ENCODE assay signal across 13 cellular contexts in genomic region chr18:74632088-74632679, GRCh38. TPM values are rescaled to one million over a fixed set of nuclear protein-coding genes. Genes with fewer than 3 reads are reported as not detected.
A peak's percentile ranks its signal among the peaks of the same experiment; 100 is the strongest.
DNase-seq lines count a peak whose midpoint lies in the region; ATAC-seq, FAIRE-seq and TF ChIP-seq lines count a peak whose summit lies in the region.
"Had no signal": no experiment of that assay in that cellular context is flagged by ENCODE, and none has a peak within 500 bp of the region (broad histone marks: within the 10 kb centered on the region; RNA-seq: fewer than 3 reads in every experiment).

No MANE protein-coding gene starts in this region.

- peaks cover 37% of the 10 kb centered on the region for H3K36me3 ChIP-seq in KOPT-K1 (ENCODE audit: insufficient read depth, low read length)
- peaks cover 6% of the 10 kb centered on the region for H3K36me3 ChIP-seq in neutrophil
- no peaks in the 10 kb centered on the region for H3K36me3 ChIP-seq in SJCRH30

- H3K27ac ChIP-seq in KOPT-K1 (ENCODE audit: low read depth, low read length, poor library complexity, severe bottlenecking) (peak overlapping the region; percentile 53), neutrophil (peak overlapping the region; percentile 83), SJCRH30 (no peak overlapping the region)
- H3K27ac ChIP-seq: ascending aorta had no signal

- peaks cover 46% of the 10 kb centered on the region for H3K4me1 Mint-ChIP-seq in activated CD4-positive, alpha-beta T cell treated with anti-CD3 and anti-CD28 coated beads, Interleukin-2, amount 10 ng/mL, durations not matched to agents 7 days and 5 days
- H3K4me1 Mint-ChIP-seq in activated naive CD8-positive, alpha-beta T cell treated with anti-CD3 and anti-CD28 coated beads, Interleukin-2, amount 10 ng/mL, durations not matched to agents 7 days and 5 days = peaks cover 23% of the 10 kb centered on the region

- TF ChIP-seq CTCF in neutrophil (IDR thresholded peaks at IDR 0.05) = no peak

- H3K4me1 ChIP-seq in neutrophil (ENCODE audit: control insufficient read depth in 1 of 2, insufficient read depth in 1 of 2, low read depth in 1 of 2, low read length in 1 of 2) = peaks cover 25 to 40% of the 10 kb centered on the region in 2 experiments
- no peaks in the 10 kb centered on the region for H3K4me1 ChIP-seq in SJCRH30
- H3K4me1 ChIP-seq: ascending aorta had no signal

- H3K27me3 Mint-ChIP-seq in activated CD4-positive, alpha-beta T cell treated with anti-CD3 and anti-CD28 coated beads, Interleukin-2, amount 10 ng/mL, durations not matched to agents 7 days and 5 days = no peaks in the 10 kb centered on the region
- H3K27me3 Mint-ChIP-seq in activated naive CD8-positive, alpha-beta T cell treated with anti-CD3 and anti-CD28 coated beads, Interleukin-2, amount 10 ng/mL, durations not matched to agents 7 days and 5 days = no peaks in the 10 kb centered on the region
- H3K27me3 Mint-ChIP-seq: stimulated activated naive B cell treated with anti-CD40 and anti-IgM and Interleukin-4, amounts not matched to agents 10 μg/mL and 1 μg/mL and 100 μg/mL, for 72 hours had no signal

- no peak for DNase-seq in activated CD4-positive, alpha-beta T cell treated with anti-CD3 and anti-CD28 coated beads, Interleukin-2, amount 10 ng/mL, durations not matched to agents 7 days and 5 days
- no peak for DNase-seq in activated CD4-positive, alpha-beta T cell treated with anti-CD3 and anti-CD28 coated beads for 48 hours
- DNase-seq in activated naive CD8-positive, alpha-beta T cell treated with anti-CD3 and anti-CD28 coated beads, Interleukin-2, amount 10 ng/mL, durations not matched to agents 7 days and 5 days = no peak
- DNase-seq in SJCRH30 = no peak
- DNase-seq in GM12891 (ENCODE audit: insufficient read length, low spot score) = no peak
- DNase-seq: NCI-H146; stimulated activated naive B cell treated with anti-CD40 and anti-IgM and Interleukin-4, amounts not matched to agents 10 μg/mL and 1 μg/mL and 100 μg/mL, for 72 hours had no signal

- H3K4me3 ChIP-seq in neutrophil (ENCODE audit: low read depth in 1 of 2, low read length in 1 of 2) (peak overlapping the region in 1 of 2 experiments; percentile 33), SJCRH30 (no peak overlapping the region)
- H3K4me3 ChIP-seq: ascending aorta had no signal

- no peak for FAIRE-seq in GM12891 (lab: Jason Lieb, UNC)
- FAIRE-seq: A204.1, GM19239 had no signal

- H3K27ac Mint-ChIP-seq in activated CD4-positive, alpha-beta T cell treated with anti-CD3 and anti-CD28 coated beads, Interleukin-2, amount 10 ng/mL, durations not matched to agents 7 days and 5 days = peak overlapping the region; percentile 97
- peak overlapping the region; percentile 95 for H3K27ac Mint-ChIP-seq in activated naive CD8-positive, alpha-beta T cell treated with anti-CD3 and anti-CD28 coated beads, Interleukin-2, amount 10 ng/mL, durations not matched to agents 7 days and 5 days

- POLR2A ChIA-PET in activated CD4-positive, alpha-beta T cell treated with anti-CD3 and anti-CD28 coated beads, Interleukin-2, amount 10 ng/mL, durations not matched to agents 7 days and 5 days (lab: Charles Lee) = interaction anchor here (0.6 kb wide), 1 partner anchor 62 kb away, joined by 3 read pairs; no protein-coding TSS in a partner anchor
- POLR2A ChIA-PET in activated naive CD8-positive, alpha-beta T cell treated with anti-CD3 and anti-CD28 coated beads, Interleukin-2, amount 10 ng/mL, durations not matched to agents 7 days and 5 days (lab: Charles Lee) = interaction anchor here (1.0 to 1.7 kb wide), 4 partner anchors 34 to 577 kb away, joined by 3 to 10 read pairs (median 4); partner anchors contain the start of gene PTGR3

- H3K27me3 ChIP-seq in neutrophil (no peaks in the 10 kb centered on the region), SJCRH30 (no peaks in the 10 kb centered on the region)
- H3K27me3 ChIP-seq: ascending aorta had no signal

- H3K9me3 Mint-ChIP-seq in activated CD4-positive, alpha-beta T cell treated with anti-CD3 and anti-CD28 coated beads, Interleukin-2, amount 10 ng/mL, durations not matched to agents 7 days and 5 days = no peaks in the 10 kb centered on the region
- no peaks in the 10 kb centered on the region for H3K9me3 Mint-ChIP-seq in activated naive CD8-positive, alpha-beta T cell treated with anti-CD3 and anti-CD28 coated beads, Interleukin-2, amount 10 ng/mL, durations not matched to agents 7 days and 5 days
- H3K9me3 Mint-ChIP-seq: stimulated activated naive B cell treated with anti-CD40 and anti-IgM and Interleukin-4, amounts not matched to agents 10 μg/mL and 1 μg/mL and 100 μg/mL, for 72 hours had no signal

- H3K4me3 Mint-ChIP-seq in activated CD4-positive, alpha-beta T cell treated with anti-CD3 and anti-CD28 coated beads, Interleukin-2, amount 10 ng/mL, durations not matched to agents 7 days and 5 days = peak overlapping the region; percentile 71
- peak overlapping the region; percentile 81 for H3K4me3 Mint-ChIP-seq in activated naive CD8-positive, alpha-beta T cell treated with anti-CD3 and anti-CD28 coated beads, Interleukin-2, amount 10 ng/mL, durations not matched to agents 7 days and 5 days
- H3K4me3 Mint-ChIP-seq: stimulated activated naive B cell treated with anti-CD40 and anti-IgM and Interleukin-4, amounts not matched to agents 10 μg/mL and 1 μg/mL and 100 μg/mL, for 72 hours had no signal

- ATAC-seq in activated naive CD8-positive, alpha-beta T cell treated with anti-CD3 and anti-CD28 coated beads, Interleukin-2, amount 10 ng/mL, durations not matched to agents 7 days and 5 days (ENCODE audit: low read depth) = peak; percentile 56
- ATAC-seq in GM21786 (IDR thresholded peaks at IDR 0.05; ENCODE audit: unreplicated experiment) = no peak

- no peak for TF ChIP-seq POLR2A in GM12891 (IDR thresholded peaks at IDR 0.05; ENCODE audit: low read depth, low read length)

- H3K9me3 ChIP-seq in KOPT-K1 (ENCODE audit: insufficient read depth, low read length, poor library complexity, severe bottlenecking) = no peaks in the 10 kb centered on the region
- no peaks in the 10 kb centered on the region for H3K9me3 ChIP-seq in neutrophil
- H3K9me3 ChIP-seq in SJCRH30 (replicated peaks) = no peaks in the 10 kb centered on the region
- H3K9me3 ChIP-seq: ascending aorta had no signal

- peaks cover 34% of the 10 kb centered on the region for H3K36me3 Mint-ChIP-seq in activated CD4-positive, alpha-beta T cell treated with anti-CD3 and anti-CD28 coated beads, Interleukin-2, amount 10 ng/mL, durations not matched to agents 7 days and 5 days (ENCODE audit: low read depth)
- peaks cover 16% of the 10 kb centered on the region for H3K36me3 Mint-ChIP-seq in activated naive CD8-positive, alpha-beta T cell treated with anti-CD3 and anti-CD28 coated beads, Interleukin-2, amount 10 ng/mL, durations not matched to agents 7 days and 5 days

- CTCF ChIA-PET in activated CD4-positive, alpha-beta T cell treated with anti-CD3 and anti-CD28 coated beads, Interleukin-2, amount 10 ng/mL, durations not matched to agents 7 days and 5 days (lab: Charles Lee) = interaction anchor here (1.3 to 1.6 kb wide), 2 partner anchors 9 to 28 kb away, joined by 3 to 8 read pairs; no protein-coding TSS in a partner anchor

TF ChIP-seq in GM12891, 5 proteins besides CTCF, POLR2A, EP300 and RAD21:
- TF ChIP-seq TAF1 (IDR thresholded peaks at IDR 0.05; ENCODE audit: low read depth, low read length) = no peak
- no peak for TF ChIP-seq POU2F2 (IDR thresholded peaks at IDR 0.05; ENCODE audit: low read depth, low read length)
- no peak for TF ChIP-seq POLR2AphosphoS5 (IDR thresholded peaks at IDR 0.05; ENCODE audit: low read depth, low read length)
- TF ChIP-seq SPI1 (IDR thresholded peaks at IDR 0.05; ENCODE audit: low read depth, low read length) = no peak
- TF ChIP-seq PAX5 (IDR thresholded peaks at IDR 0.05; ENCODE audit: insufficient read depth, low read length, severe bottlenecking) = no peak

RNA-seq across cellular contexts. Expression of gene ZNF407, which starts 34.5 kb away (rescaled TPM):
- total RNA-seq in activated CD4-positive, alpha-beta T cell treated with anti-CD3 and anti-CD28 coated beads, Interleukin-2, amount 10 ng/mL, durations not matched to agents 7 days and 5 days = 10 to 100 TPM; 19.3 TPM
- total RNA-seq in activated naive CD8-positive, alpha-beta T cell treated with anti-CD3 and anti-CD28 coated beads, Interleukin-2, amount 10 ng/mL, durations not matched to agents 7 days and 5 days = 10 to 100 TPM; 16.9 to 17.1 TPM
- 8.5 and 9.5 TPM in 2 replicates for total RNA-seq in SJCRH30 (2014; rRNA removed; shearing (Covaris generic))
- 2.6 TPM for polyA plus RNA-seq in GM12891 (2012; ENCODE audit: low read depth, missing spikeins)
